ENCODE assay signal across 18 cellular contexts in the genomic region with DNA sequence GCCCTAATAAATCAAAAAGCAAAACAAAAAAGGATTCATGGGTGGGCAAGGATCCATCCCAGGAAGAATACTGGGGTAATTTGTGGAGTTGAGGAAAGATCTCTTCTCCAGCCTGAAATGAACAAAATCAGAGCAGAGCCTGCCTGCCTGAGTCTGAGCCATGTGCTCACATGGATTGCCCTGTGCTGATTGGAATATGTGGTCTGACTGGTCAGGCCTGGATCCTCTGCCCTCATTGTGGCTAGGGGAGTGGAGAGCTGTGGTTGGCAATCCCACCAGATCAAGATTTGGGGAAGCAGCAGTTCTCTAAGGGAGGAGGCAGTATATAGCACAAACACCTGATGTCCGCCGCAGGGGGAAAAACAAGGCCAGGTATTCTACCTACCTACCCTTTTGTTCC. TPM values are rescaled to one million over a fixed set of nuclear protein-coding genes. Genes with fewer than 3 reads are reported as not detected.
DNase-seq lines count a peak whose midpoint lies in the region; ATAC-seq and TF ChIP-seq lines count a peak whose summit lies in the region.
"Had no signal": no experiment of that assay in that cellular context is flagged by ENCODE, and none has a peak within 500 bp of the region (broad histone marks: within the 10 kb centered on the region; RNA-seq: fewer than 3 reads in every experiment).

No MANE protein-coding gene starts in this region.

- no peaks in the 10 kb centered on the region for H3K79me1 ChIP-seq in H9 (ENCODE audit: insufficient read depth, low read depth, low read length, poor library complexity, severe bottlenecking)
- no peaks in the 10 kb centered on the region for H3K79me1 ChIP-seq in trophoblast cell (ENCODE audit: low read length)

- no peak overlapping the region for H3K14ac ChIP-seq in H9 (ENCODE audit: insufficient read depth, low read length)
- H3K14ac ChIP-seq in trophoblast cell (ENCODE audit: low read length), result no peak overlapping the region

- DNase-seq in H9 (no peak), trophoblast cell (peak; percentile 55 to 67), NCI-H748 treated with DMSO at 0.1 percent for 48 hours (lab: John Stamatoyannopoulos, UW) (no peak)
- DNase-seq in stimulated activated naive CD8-positive, alpha-beta T cell treated with anti-CD3 and anti-CD28 coated beads, Interleukin-15, Interleukin-2, amounts not matched to agents 100 U/mL and 50 U/mL, for 24 hours, result no peak
- no peak for DNase-seq in stimulated activated CD4-positive, alpha-beta T cell treated with anti-CD3 and anti-CD28 coated beads, Interleukin-2, amount 100 ng/mL, for 48 hours
- DNase-seq: AML-193; Caco-2; Calu3; CD4-positive, alpha-beta T cell; CD8-positive, alpha-beta T cell; DMS79 treated with DMSO at 0.1 percent for 48 hours; GF-D8 had no signal

- ATAC-seq in stimulated activated naive CD8-positive, alpha-beta T cell treated with anti-CD3 and anti-CD28 coated beads, Interleukin-15, Interleukin-2, amounts not matched to agents 100 U/mL and 50 U/mL, for 24 hours, result no peak
- ATAC-seq: A549; CD8-positive, alpha-beta T cell had no signal

- H4K12ac ChIP-seq in trophoblast cell (ENCODE audit: low read depth, low read length), result no peak overlapping the region

- H3K27ac Mint-ChIP-seq in H9, result 0 out of 7 replicates have a peak overlapping the region, but pooled peaks of 1 of the 3 experiments have one; percentile 5
- peak overlapping the region; percentile 34 for H3K27ac Mint-ChIP-seq in dendritic cell treated with granulocyte-macrophage colony-stimulating factor and Interleukin-4, amounts not matched to agents 40 ng/mL and 50 ng/mL, for 4 days
- H3K27ac Mint-ChIP-seq: B cell; CD4-positive, alpha-beta T cell; CD8-positive, alpha-beta T cell had no signal

- H2BK120ac ChIP-seq in H9 (ENCODE audit: low read depth, low read length, poor library complexity, severe bottlenecking) (no peak overlapping the region), trophoblast cell (ENCODE audit: insufficient read depth, low read length, poor library complexity) (no peak overlapping the region)

- H3K27me3 ChIP-seq in H9 (ENCODE audit: insufficient read depth, low read length) (no peaks in the 10 kb centered on the region), trophoblast cell (ENCODE audit: insufficient read depth, low read length) (no peaks in the 10 kb centered on the region)

- peaks cover 0 to 1% of the 10 kb centered on the region in 2 experiments for H3K36me3 ChIP-seq in trophoblast cell (ENCODE audit: control insufficient read depth in 1 of 2, insufficient read depth in 2 of 2, low read length in 2 of 2)
- H3K36me3 ChIP-seq: BLaER1 treated with 17β-estradiol and CSF1 and Interleukin-3, amounts not matched to agents 10 nM and 100 nM had no signal

- no CpG with 5 or more reads among the region's 2 CpGs for WGBS in H9 (ENCODE audit: extremely low coverage, insufficient read length, low lambda C conversion rate)
- WGBS in trophoblast cell (ENCODE audit: extremely low coverage, insufficient coverage, insufficient read length), result no CpG with 5 or more reads among the region's 2 CpGs

- H4K20me1 ChIP-seq in H9 (ENCODE audit: control insufficient read depth, insufficient read depth, insufficient read length), result no peaks in the 10 kb centered on the region
- H4K20me1 ChIP-seq: BLaER1 treated with 17β-estradiol and CSF1 and Interleukin-3, amounts not matched to agents 10 nM and 100 nM had no signal

- peak overlapping the region; percentile 60 for H2BK20ac ChIP-seq in H9 (ENCODE audit: low read depth, low read length, poor library complexity, severe bottlenecking)

- H3T11ph ChIP-seq in H9 (ENCODE audit: low read length), result no peak overlapping the region

- H2BK12ac ChIP-seq in H9 (ENCODE audit: insufficient read length, low read depth, low read length) (no peak overlapping the region), trophoblast cell (ENCODE audit: low read length) (no peak overlapping the region)

- no peak overlapping the region for H3K4me3 ChIP-seq in trophoblast cell (ENCODE audit: low read depth, low read length)
- H3K4me3 ChIP-seq: A549; BLaER1 treated with 17β-estradiol and CSF1 and Interleukin-3, amounts not matched to agents 10 nM and 100 nM had no signal

- intact Hi-C loops in dendritic cell treated with granulocyte-macrophage colony-stimulating factor and Interleukin-4, amounts not matched to agents 40 ng/mL and 50 ng/mL, for 4 days (cut with micrococcal nuclease), result no loop called here

- no peaks in the 10 kb centered on the region for H3K27me3 Mint-ChIP-seq in H9 (ENCODE audit: low read depth)
- H3K27me3 Mint-ChIP-seq in dendritic cell treated with granulocyte-macrophage colony-stimulating factor and Interleukin-4, amounts not matched to agents 40 ng/mL and 50 ng/mL, for 4 days, result no peaks in the 10 kb centered on the region
- H3K27me3 Mint-ChIP-seq: B cell; CD4-positive, alpha-beta T cell had no signal

- H3K4me1 ChIP-seq in H9 (ENCODE audit: insufficient read depth, low read length), result no peaks in the 10 kb centered on the region
- peaks cover 0 to 3% of the 10 kb centered on the region in 2 experiments for H3K4me1 ChIP-seq in trophoblast cell (ENCODE audit: control insufficient read depth in 1 of 2, insufficient read depth in 2 of 2, low read length in 2 of 2)
- H3K4me1 ChIP-seq: A549, Caco-2 had no signal

- H4K5ac ChIP-seq in H9 (ENCODE audit: insufficient read length, low read depth, low read length), result no peak overlapping the region

- H3K4me2 ChIP-seq in H9 (ENCODE audit: insufficient read depth, insufficient read length, low read length) (no peak overlapping the region), trophoblast cell (ENCODE audit: low read length) (no peak overlapping the region)
- H3K4me2 ChIP-seq: A549; BLaER1 treated with 17β-estradiol and CSF1 and Interleukin-3, amounts not matched to agents 10 nM and 100 nM had no signal

- H3K9ac ChIP-seq in H9 (ENCODE audit: extremely low read depth, insufficient read length, low read length), result no peak overlapping the region
- H3K9ac ChIP-seq in trophoblast cell (ENCODE audit: low read length), result no peak overlapping the region
- H3K9ac ChIP-seq: BLaER1 treated with 17β-estradiol and CSF1 and Interleukin-3, amounts not matched to agents 10 nM and 100 nM had no signal

- H2BK5ac ChIP-seq in H9 (ENCODE audit: insufficient read length, low read length) (no peak overlapping the region), trophoblast cell (ENCODE audit: low read depth, low read length, poor library complexity) (no peak overlapping the region)

- no peak overlapping the region for H2BK15ac ChIP-seq in H9 (ENCODE audit: low read depth, low read length)

- no peak overlapping the region for H3K4me3 Mint-ChIP-seq in H9
- no peak overlapping the region for H3K4me3 Mint-ChIP-seq in dendritic cell treated with granulocyte-macrophage colony-stimulating factor and Interleukin-4, amounts not matched to agents 40 ng/mL and 50 ng/mL, for 4 days
- H3K4me3 Mint-ChIP-seq: B cell; CD4-positive, alpha-beta T cell; CD8-positive, alpha-beta T cell had no signal

- no peaks in the 10 kb centered on the region for H3K79me2 ChIP-seq in H9 (ENCODE audit: insufficient read depth, low read length)
- no peaks in the 10 kb centered on the region for H3K79me2 ChIP-seq in trophoblast cell (ENCODE audit: control insufficient read depth, insufficient read depth, low read length, poor library complexity)

- H2AFZ ChIP-seq in H9 (ENCODE audit: low read length) (no peak overlapping the region), trophoblast cell (ENCODE audit: insufficient read depth, low read length, poor library complexity) (no peak overlapping the region)

- H4K91ac ChIP-seq in H9 (ENCODE audit: insufficient read length, low read depth, low read length) (no peak overlapping the region), trophoblast cell (ENCODE audit: low read depth, low read length) (no peak overlapping the region)

- no peak overlapping the region for H2AK5ac ChIP-seq in H9 (ENCODE audit: insufficient read length, low read length)
- no peak overlapping the region for H2AK5ac ChIP-seq in trophoblast cell (ENCODE audit: low read length)

- no peak overlapping the region for H4K8ac ChIP-seq in H9 (replicated peaks; ENCODE audit: insufficient read length, low read depth, low read length)
- no peak overlapping the region for H4K8ac ChIP-seq in trophoblast cell (ENCODE audit: low read depth, low read length)

- H3K23ac ChIP-seq in H9 (ENCODE audit: insufficient read length, low read depth, low read length) (no peak overlapping the region), trophoblast cell (ENCODE audit: low read length) (no peak overlapping the region)

- H3K18ac ChIP-seq in H9 (ENCODE audit: insufficient read length, low read depth, low read length) (no peak overlapping the region), trophoblast cell (ENCODE audit: low read length) (no peak overlapping the region)

- H3K9me3 Mint-ChIP-seq in H9, result peaks cover 0 to 8% of the 10 kb centered on the region in 2 experiments; a peak in 1 of 5 replicates
- H3K9me3 Mint-ChIP-seq in dendritic cell treated with granulocyte-macrophage colony-stimulating factor and Interleukin-4, amounts not matched to agents 40 ng/mL and 50 ng/mL, for 4 days, result no peaks in the 10 kb centered on the region
- H3K9me3 Mint-ChIP-seq: CD4-positive, alpha-beta T cell; CD8-positive, alpha-beta T cell had no signal

- H3K9me3 ChIP-seq in H9 (ENCODE audit: control insufficient read depth, low read depth, low read length) (peaks cover 7% of the 10 kb centered on the region), trophoblast cell (ENCODE audit: insufficient read depth, low read depth, low read length) (no peaks in the 10 kb centered on the region)
- H3K9me3 ChIP-seq: A549; BLaER1 treated with 17β-estradiol and CSF1 and Interleukin-3, amounts not matched to agents 10 nM and 100 nM; Caco-2 had no signal

- H3K4ac ChIP-seq in H9 (ENCODE audit: low read depth, low read length) (no peak overlapping the region), trophoblast cell (ENCODE audit: low read depth, low read length) (no peak overlapping the region)

- H3K56ac ChIP-seq in H9 (ENCODE audit: insufficient read length, low read depth, low read length), result no peak overlapping the region

- H3K27ac ChIP-seq in H9 (ENCODE audit: insufficient read length, low read depth, low read length) (no peak overlapping the region), trophoblast cell (ENCODE audit: low read depth, low read length) (no peak overlapping the region)
- H3K27ac ChIP-seq: 22Rv1; A549; BLaER1 treated with 17β-estradiol and CSF1 and Interleukin-3, amounts not matched to agents 10 nM and 100 nM; C4-2B had no signal

- no peaks in the 10 kb centered on the region for H3K23me2 ChIP-seq in H9 (ENCODE audit: insufficient read length, low read depth, low read length, poor library complexity, severe bottlenecking)

- no peak for TF ChIP-seq CTCF in H9 (conservative IDR thresholded peaks at IDR 0.05)

- peaks cover 12 to 13% of the 10 kb centered on the region in 2 experiments for H3K4me1 Mint-ChIP-seq in H9
- H3K4me1 Mint-ChIP-seq in dendritic cell treated with granulocyte-macrophage colony-stimulating factor and Interleukin-4, amounts not matched to agents 40 ng/mL and 50 ng/mL, for 4 days (ENCODE audit: low read depth), result peaks cover 56% of the 10 kb centered on the region

- H3K36me3 Mint-ChIP-seq in H9 (ENCODE audit: insufficient read depth in 1 of 3, low read depth in 3 of 3), result peaks cover 0 to 22% (median 0%) of the 10 kb centered on the region in 3 experiments; a peak in 6 of 7 replicates
- H3K36me3 Mint-ChIP-seq in dendritic cell treated with granulocyte-macrophage colony-stimulating factor and Interleukin-4, amounts not matched to agents 40 ng/mL and 50 ng/mL, for 4 days (ENCODE audit: low read depth), result peaks cover 48% of the 10 kb centered on the region

RNA-seq across cellular contexts. Expression of a gene that starts 6.8 kb away (rescaled TPM):
- 16.9 and 18.2 TPM in 2 replicates for total RNA-seq in H9 (2021)
- 5.8 and 6.6 TPM in 2 replicates for polyA plus RNA-seq in trophoblast cell (2013)

Comparison
In these comparisons a context has a peak if more than half of its experiments do, and no peak if none do; other contexts are left out.
1. DNase-seq: peak in trophoblast cell (2 of 2); none in H9 (single experiment), stimulated activated naive CD8-positive, alpha-beta T cell treated with anti-CD3 and anti-CD28 coated beads, Interleukin-15, Interleukin-2, amounts not matched to agents 100 U/mL and 50 U/mL, for 24 hours (single experiment), stimulated activated CD4-positive, alpha-beta T cell treated with anti-CD3 and anti-CD28 coated beads, Interleukin-2, amount 100 ng/mL, for 48 hours (0 of 2) and NCI-H748 treated with DMSO at 0.1 percent for 48 hours (single experiment).